ENCODE assay signal across 13 cellular contexts in genomic region chr11:36186797-36187196, GRCh38.
"Had no signal": no experiment of that assay in that cellular context is flagged by ENCODE, and none has a peak within 500 bp of the region (broad histone marks: within the 10 kb centered on the region; RNA-seq: fewer than 3 reads in every experiment).

No MANE protein-coding gene starts in this region.

- H3K27me3 ChIP-seq: foreskin keratinocyte had no signal

- ATAC-seq: activated CD8-positive, alpha-beta T cell treated with anti-CD3 and anti-CD28 coated beads, Interleukin-2, amount 10 ng/mL, durations not matched to agents 7 days and 5 days; effector memory CD8-positive, alpha-beta T cell; stimulated activated naive CD8-positive, alpha-beta T cell treated with anti-CD3 and anti-CD28 coated beads, Interleukin-15, amount 100 ng/mL, for 72 hours; T-helper 17 cell had no signal

- H3K27ac ChIP-seq: foreskin keratinocyte had no signal

- DNase-seq: activated B cell treated with CpG ODN at 0.5 μM for 24 hours; activated CD4-positive, alpha-beta T cell treated with anti-CD3 and anti-CD28 coated beads for 48 hours; activated CD8-positive, alpha-beta memory T cell treated with anti-CD3 and anti-CD28 coated beads, Interleukin-2, amount 50 U/mL, for 4 hours; activated CD8-positive, alpha-beta T cell treated with anti-CD3 and anti-CD28 coated beads, Interleukin-2, amount 10 ng/mL, durations not matched to agents 7 days and 5 days; activated naive CD4-positive, alpha-beta T cell; aorta; effector memory CD8-positive, alpha-beta T cell; head of caudate nucleus; immature natural killer cell; stimulated activated CD4-positive, alpha-beta T cell treated with anti-CD3 and anti-CD28 coated beads, Interleukin-1b, Interleukin-23, amount 100 ng/mL, for 48 hours; stimulated activated naive CD8-positive, alpha-beta T cell treated with anti-CD3 and anti-CD28 coated beads, Interleukin-15, amount 100 ng/mL, for 72 hours; T-helper 17 cell had no signal
